19 cellular contexts compared by ENCODE assay signal in the genomic region with DNA sequence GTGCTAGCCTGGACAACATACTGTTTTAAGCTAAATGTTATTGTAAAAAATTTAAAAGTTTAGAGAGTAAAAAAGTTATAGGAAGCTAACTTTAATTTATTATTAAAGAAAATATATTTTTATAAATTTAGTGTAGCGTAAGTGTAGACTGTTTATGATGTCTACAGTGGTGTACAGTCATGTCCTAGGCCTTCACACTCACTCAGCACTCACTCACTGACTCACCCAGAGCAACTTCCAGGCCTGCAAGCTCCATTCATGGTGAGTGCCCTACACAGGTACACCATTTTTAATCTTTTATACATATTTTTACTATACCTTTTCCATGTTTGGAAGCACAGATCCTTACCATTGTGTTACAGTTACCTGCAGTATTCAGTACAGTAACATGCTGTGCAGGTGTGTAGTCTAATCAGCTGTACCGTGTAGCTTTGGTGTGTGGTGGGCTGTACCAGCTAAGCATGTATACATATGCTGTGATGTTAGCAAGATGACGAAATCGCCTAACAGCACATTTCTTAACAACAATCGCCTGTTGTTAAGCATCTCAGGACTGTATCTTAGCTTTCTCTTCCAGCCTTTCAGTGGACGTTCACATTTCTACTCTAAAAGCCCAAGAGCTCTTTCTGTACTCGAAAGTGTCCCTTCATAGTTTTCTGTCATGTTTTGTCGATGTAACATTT.
"Had no signal": no experiment of that assay in that cellular context is flagged by ENCODE, and none has a peak within 500 bp of the region (broad histone marks: within the 10 kb centered on the region; RNA-seq: fewer than 3 reads in every experiment).

No MANE protein-coding gene starts in this region.

- H3K9me3 ChIP-seq: esophagus muscularis mucosa, mucosa of descending colon, right atrium auricular region had no signal

- H3K27ac ChIP-seq: esophagus muscularis mucosa, neural progenitor cell, right atrium auricular region, skin epidermis had no signal

- H3K36me3 ChIP-seq: esophagus muscularis mucosa, neural progenitor cell, right atrium auricular region had no signal

- H3K27me3 ChIP-seq: neural progenitor cell, right atrium auricular region had no signal

- DNase-seq: activated CD4-positive, alpha-beta T cell treated with anti-CD3 and anti-CD28 coated beads, Interleukin-2, amount 50 U/mL, for 1 hour; activated CD8-positive, alpha-beta memory T cell treated with anti-CD3 and anti-CD28 coated beads for 24 hours; activated CD8-positive, alpha-beta memory T cell treated with anti-CD3 and anti-CD28 coated beads, Interleukin-2, amount 50 U/mL, for 48 hours; activated effector memory CD4-positive, alpha-beta T cell treated with Interleukin-2 at 50 U/mL for 16 hours; activated naive CD4-positive, alpha-beta T cell treated with anti-CD3 and anti-CD28 coated beads, Interleukin-2, amount 10 ng/mL, durations not matched to agents 7 days and 5 days; activated naive CD8-positive, alpha-beta T cell treated with anti-CD3 and anti-CD28 coated beads, Interleukin-2, amount 50 U/mL, for 24 hours; activated T-cell treated with anti-CD3 and anti-CD28 coated beads, Interleukin-2, amount 50 U/mL, for 48 hours; aorta; effector CD4-positive, alpha-beta T cell; immature natural killer cell; mesenchymal stem cell; mucosa of descending colon; naive B cell; trophoblast cell had no signal

- H3K4me2 ChIP-seq: neural progenitor cell had no signal

- H3K4me1 ChIP-seq: esophagus muscularis mucosa, right atrium auricular region had no signal

- H3K4me3 ChIP-seq: esophagus muscularis mucosa, mucosa of descending colon, neural progenitor cell, right atrium auricular region, skin epidermis had no signal

- H3K9ac ChIP-seq: neural progenitor cell had no signal

- H2AFZ ChIP-seq: neural progenitor cell had no signal

- ATAC-seq: activated CD4-positive, CD25-positive, alpha-beta regulatory T cell treated with anti-CD3 and anti-CD28 coated beads, Interleukin-2, amount 50 U/mL, for 24 hours; activated naive CD8-positive, alpha-beta T cell treated with anti-CD3 and anti-CD28 coated beads, Interleukin-2, amount 50 U/mL, for 24 hours; mucosa of descending colon had no signal
